Comparison of ENCODE assay signal across 15 cellular contexts in genomic region chr15:98422086-98422478, GRCh38.
A peak's percentile ranks its signal among the peaks of the same experiment; 100 is the strongest.
DNase-seq lines count a peak whose midpoint lies in the region; ATAC-seq and TF ChIP-seq lines count a peak whose summit lies in the region.
"Had no signal": no experiment of that assay in that cellular context is flagged by ENCODE, and none has a peak within 500 bp of the region (broad histone marks: within the 10 kb centered on the region; RNA-seq: fewer than 3 reads in every experiment).

No MANE protein-coding gene starts in this region.

- H4K20me1 ChIP-seq in PC-3 (ENCODE audit: low read length) = no peaks in the 10 kb centered on the region

- H3K4me3 ChIP-seq in left ventricle myocardium inferior (peak overlapping the region; percentile 57), PC-3 (ENCODE audit: low read length) (peak overlapping the region; percentile 31; the same call in 1 of the 2 replicates), iPS-15b (ENCODE audit: low read depth, low read length) (peak overlapping the region; percentile 64), thoracic aorta (peak overlapping the region; percentile 66)

- H3K4me2 ChIP-seq in PC-3 (ENCODE audit: low read length) = peak overlapping the region; percentile 56; the same call in 1 of the 2 replicates

- H2AFZ ChIP-seq in PC-3 (ENCODE audit: low read length) = peak overlapping the region; percentile 58; the same call in 1 of the 2 replicates

- no peaks in the 10 kb centered on the region for H3K79me2 ChIP-seq in PC-3 (ENCODE audit: low read length)

- H3K27me3 ChIP-seq in left ventricle myocardium inferior (ENCODE audit: low read depth) (peaks cover 88% of the 10 kb centered on the region), PC-3 (ENCODE audit: low read length) (peaks cover 77% of the 10 kb centered on the region), iPS-15b (ENCODE audit: control insufficient read depth, insufficient read depth, low read length) (peaks cover 40% of the 10 kb centered on the region), thoracic aorta (replicated peaks; ENCODE audit: insufficient read depth) (no peaks in the 10 kb centered on the region)

- ATAC-seq in Right ventricle myocardium inferior (no peak), PC-3 (no peak; the same call in 1 of the 2 replicates), thoracic aorta (ENCODE audit: insufficient number of reproducible peaks, low FRiP score, low read depth) (no peak)

- no peaks in the 10 kb centered on the region for H3K36me3 ChIP-seq in left ventricle myocardium inferior
- no peaks in the 10 kb centered on the region for H3K36me3 ChIP-seq in PC-3 (ENCODE audit: low read depth, low read length)
- no peaks in the 10 kb centered on the region for H3K36me3 ChIP-seq in iPS-15b (ENCODE audit: control insufficient read depth, insufficient read depth, low read length)
- no peaks in the 10 kb centered on the region for H3K36me3 ChIP-seq in thoracic aorta
- H3K36me3 ChIP-seq: pancreas, upper lobe of left lung had no signal

- DNase-seq in left ventricle myocardium inferior (no peak), Right ventricle myocardium inferior (ENCODE audit: missing footprints) (no peak), PC-3 (no peak), thoracic aorta (ENCODE audit: low spot score) (no peak), GM03348 (ENCODE audit: low spot score) (no peak), Kasumi-1 (lab: John Stamatoyannopoulos, UW) (no peak), NCI-H82 treated with DMSO at 0.1 percent for 48 hours (lab: John Stamatoyannopoulos, UW; ENCODE audit: unreplicated experiment) (no peak)
- DNase-seq: KG1, NCI-H1694, SHP77 treated with DMSO at 0.1 percent for 48 hours had no signal

- CTCF ChIA-PET in PC-3 (lab: Charles Lee) = interaction anchor here (0.6 kb wide), 1 partner anchor 397 kb away, joined by 3 read pairs; no protein-coding TSS in a partner anchor

- H3K9me3 ChIP-seq in left ventricle myocardium inferior (replicated peaks) (no peaks in the 10 kb centered on the region), PC-3 (ENCODE audit: low read length) (no peaks in the 10 kb centered on the region), iPS-15b (ENCODE audit: control insufficient read depth, insufficient read depth, low read length) (no peaks in the 10 kb centered on the region), thoracic aorta (no peaks in the 10 kb centered on the region)
- H3K9me3 ChIP-seq: pancreas, upper lobe of left lung had no signal

- intact Hi-C loops in left ventricle myocardium inferior (cut with micrococcal nuclease) = loop anchor here (10.0 kb wide), 1 partner anchor 517 kb away; no protein-coding TSS in a partner anchor
- intact Hi-C loops in Right ventricle myocardium inferior (cut with DNase I) = no loop called here
- intact Hi-C loops in PC-3 (cut with micrococcal nuclease) = loop anchor here (10.0 kb wide), 1 partner anchor 517 kb away; no protein-coding TSS in a partner anchor

- POLR2A ChIA-PET in PC-3 (lab: Charles Lee; ENCODE audit: unreplicated experiment) = no interaction called here

- H3K9me2 ChIP-seq in PC-3 (replicated peaks; ENCODE audit: low read length) = no peaks in the 10 kb centered on the region

- H3K9ac ChIP-seq in PC-3 (ENCODE audit: low read length) = no peak overlapping the region
- H3K9ac ChIP-seq in iPS-15b (ENCODE audit: low read depth, low read length) = no peak overlapping the region

- TF ChIP-seq CTCF in left ventricle myocardium inferior (IDR thresholded peaks at IDR 0.05; ENCODE audit: borderline replicate concordance) (no peak), PC-3 (conservative IDR thresholded peaks at IDR 0.05; ENCODE audit: low read depth, low read length) (no peak), thoracic aorta (IDR thresholded peaks at IDR 0.05) (no peak)

- H3F3A ChIP-seq in PC-3 (ENCODE audit: low read length, unreplicated experiment) = no peaks in the 10 kb centered on the region

- BruUV-seq in PC-3 (replicated peaks; lab: Mats Ljungman, UMichigan) = no TSS peak

- H3K4me1 ChIP-seq in left ventricle myocardium inferior (peaks cover 19% of the 10 kb centered on the region), PC-3 (ENCODE audit: insufficient read depth, low read length) (peaks cover 5% of the 10 kb centered on the region), iPS-15b (ENCODE audit: control insufficient read depth, insufficient read depth, low read length) (no peaks in the 10 kb centered on the region), thoracic aorta (ENCODE audit: control insufficient read depth in 1 of 2, low read depth in 2 of 2) (peaks cover 0 to 17% of the 10 kb centered on the region in 2 donors)

- H3K27ac ChIP-seq in left ventricle myocardium inferior (replicated peaks) = no peak overlapping the region
- no peak overlapping the region for H3K27ac ChIP-seq in PC-3 (ENCODE audit: low read length)
- H3K27ac ChIP-seq in thoracic aorta = no peak overlapping the region
- H3K27ac ChIP-seq: epithelial cell of prostate, pancreas, upper lobe of left lung, VCaP had no signal
